ENCODE assay signal across 2 cellular contexts in the genomic region with DNA sequence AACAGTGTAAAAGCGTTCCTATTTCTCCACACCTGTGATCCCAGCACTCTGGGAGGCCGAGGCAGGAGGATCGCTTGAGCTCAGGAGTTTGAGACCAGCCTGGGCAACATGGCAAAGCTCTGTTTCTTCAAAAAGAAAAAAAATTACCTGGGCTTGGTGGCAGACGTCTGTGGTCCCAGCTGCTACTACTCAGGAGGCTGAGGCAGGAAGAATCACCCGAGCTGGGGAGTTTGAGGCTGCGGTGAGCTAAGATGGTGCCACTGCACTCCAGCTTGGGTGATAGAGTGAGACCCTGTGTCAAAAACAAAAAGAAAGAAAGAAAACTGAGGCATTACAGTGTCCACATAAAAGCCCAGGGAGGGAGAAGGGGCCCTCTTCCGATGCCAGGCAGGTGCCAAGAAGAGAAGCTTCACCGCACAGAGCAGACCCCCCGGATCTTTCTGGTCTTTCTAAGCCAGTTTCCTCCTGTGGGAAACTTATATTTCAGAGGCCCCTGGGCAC. TPM values are rescaled to one million over a fixed set of nuclear protein-coding genes. Genes with fewer than 3 reads are reported as not detected.
"Had no signal": no experiment of that assay in that cellular context is flagged by ENCODE, and none has a peak within 500 bp of the region (broad histone marks: within the 10 kb centered on the region; RNA-seq: fewer than 3 reads in every experiment).

TSS of gene ADGRE2 (minus strand) at position 451 of the 501 bp plus-strand sequence. CDS start 1,804 bp downstream, outside the sequence.

RNA-seq across cellular contexts. Expression of gene ADGRE2, which starts in this region (rescaled TPM):
- total RNA-seq: endothelial cell of umbilical vein, neural crest cell had no signal
- polyA plus RNA-seq: endothelial cell of umbilical vein had no signal
